In genomic region chr17:65183736-65184135, GRCh38 we compare ENCODE assay signal across 13 cellular contexts. TPM values are rescaled to one million over a fixed set of nuclear protein-coding genes. Genes with fewer than 3 reads are reported as not detected.
DNase-seq lines count a peak whose midpoint lies in the region; ATAC-seq and TF ChIP-seq lines count a peak whose summit lies in the region.
"Had no signal": no experiment of that assay in that cellular context is flagged by ENCODE, and none has a peak within 500 bp of the region (broad histone marks: within the 10 kb centered on the region; RNA-seq: fewer than 3 reads in every experiment).

No MANE protein-coding gene starts in this region.

- no peaks in the 10 kb centered on the region for H3K79me2 ChIP-seq in neural progenitor cell (ENCODE audit: low read depth)

- H4K20me1 ChIP-seq in neural progenitor cell (ENCODE audit: low read depth), result no peaks in the 10 kb centered on the region

- peaks cover 10% of the 10 kb centered on the region for H3F3A ChIP-seq in neural progenitor cell (ENCODE audit: low read depth)

- no peak for TF ChIP-seq CTCF in esophagus muscularis mucosa (IDR thresholded peaks at IDR 0.05)
- no peak for TF ChIP-seq CTCF in neural progenitor cell (IDR thresholded peaks at IDR 0.05)
- no peak for TF ChIP-seq CTCF in tibial artery (IDR thresholded peaks at IDR 0.05)

- H3K9me3 ChIP-seq in esophagus muscularis mucosa (no peaks in the 10 kb centered on the region), neural progenitor cell (ENCODE audit: low read depth) (no peaks in the 10 kb centered on the region), tibial artery (no peaks in the 10 kb centered on the region)
- H3K9me3 ChIP-seq: uterus had no signal

- H3K4me1 ChIP-seq in esophagus muscularis mucosa, result peaks cover 0 to 44% (median 36%) of the 10 kb centered on the region in 4 donors
- peaks cover 36% of the 10 kb centered on the region for H3K4me1 ChIP-seq in neural progenitor cell
- H3K4me1 ChIP-seq in tibial artery, result peaks cover 0 to 17% (median 0%) of the 10 kb centered on the region in 4 donors
- H3K4me1 ChIP-seq: uterus had no signal

- 27% methylated on average over 6 of the region's 6 CpGs for WGBS in esophagus muscularis mucosa

- no peak overlapping the region for H3K4me3 ChIP-seq in esophagus muscularis mucosa
- no peak overlapping the region for H3K4me3 ChIP-seq in neural progenitor cell
- no peak overlapping the region for H3K4me3 ChIP-seq in tibial artery
- H3K4me3 ChIP-seq: uterus had no signal

- H3K9ac ChIP-seq in neural progenitor cell, result no peak overlapping the region

- intact Hi-C loops in esophagus muscularis mucosa (cut with DNase I), result no loop called here
- intact Hi-C loops in tibial artery (cut with DNase I; ENCODE audit: low total_unique reads), result no loop called here

- peak overlapping the region; percentile 53 for H2AFZ ChIP-seq in neural progenitor cell (replicated peaks)

- peaks cover 3% of the 10 kb centered on the region for H3K9me3 Mint-ChIP-seq in neural progenitor cell
- H3K9me3 Mint-ChIP-seq: activated naive CD8-positive, alpha-beta T cell treated with anti-CD3 and anti-CD28 coated beads, Interleukin-2, amount 10 ng/mL, durations not matched to agents 7 days and 5 days; naive thymus-derived CD8-positive, alpha-beta T cell had no signal

- ATAC-seq in HG02981 (IDR thresholded peaks at IDR 0.05; ENCODE audit: unreplicated experiment), result no peak
- ATAC-seq: naive thymus-derived CD8-positive, alpha-beta T cell had no signal

- H3K4me2 ChIP-seq in neural progenitor cell, result peak overlapping the region; percentile 59

- H3K4me1 Mint-ChIP-seq in neural progenitor cell, result peaks cover 56% of the 10 kb centered on the region

- no peak for TF ChIP-seq POLR2A in esophagus muscularis mucosa (IDR thresholded peaks at IDR 0.05; ENCODE audit: low read depth)

- TF ChIP-seq EP300 in esophagus muscularis mucosa (IDR thresholded peaks at IDR 0.05), result no peak

- H3K4me3 Mint-ChIP-seq in neural progenitor cell, result peak overlapping the region; percentile 49
- H3K4me3 Mint-ChIP-seq: activated naive CD8-positive, alpha-beta T cell treated with anti-CD3 and anti-CD28 coated beads, Interleukin-2, amount 10 ng/mL, durations not matched to agents 7 days and 5 days; naive thymus-derived CD8-positive, alpha-beta T cell had no signal

- peak overlapping the region; percentile 96 for H3K27ac Mint-ChIP-seq in neural progenitor cell
- H3K27ac Mint-ChIP-seq: activated naive CD8-positive, alpha-beta T cell treated with anti-CD3 and anti-CD28 coated beads, Interleukin-2, amount 10 ng/mL, durations not matched to agents 7 days and 5 days had no signal

- peaks cover 11% of the 10 kb centered on the region for H3K27me3 Mint-ChIP-seq in neural progenitor cell (ENCODE audit: insufficient read depth, low read depth)

- H3K27ac ChIP-seq in esophagus muscularis mucosa (replicated peaks in 1 of 4) (peak overlapping the region; percentile 10 to 72 (median 62)), neural progenitor cell (no peak overlapping the region), tibial artery (no peak overlapping the region)
- H3K27ac ChIP-seq: uterus had no signal

- H3K36me3 Mint-ChIP-seq in neural progenitor cell, result no peaks in the 10 kb centered on the region
- H3K36me3 Mint-ChIP-seq: activated naive CD8-positive, alpha-beta T cell treated with anti-CD3 and anti-CD28 coated beads, Interleukin-2, amount 10 ng/mL, durations not matched to agents 7 days and 5 days; naive thymus-derived CD8-positive, alpha-beta T cell had no signal

- H3K36me3 ChIP-seq in esophagus muscularis mucosa, result no peaks in the 10 kb centered on the region
- no peaks in the 10 kb centered on the region for H3K36me3 ChIP-seq in neural progenitor cell
- H3K36me3 ChIP-seq in tibial artery, result no peaks in the 10 kb centered on the region
- H3K36me3 ChIP-seq: uterus had no signal

- DNase-seq in EH (ENCODE audit: low read depth) (peak; percentile 95), NCI-H460 (ENCODE audit: extremely low read depth, low read depth) (peak; percentile 67), esophagus muscularis mucosa (ENCODE audit: extremely low spot score) (no peak), neural progenitor cell (ENCODE audit: low spot score) (peak; percentile 76), globus pallidus (ENCODE audit: low spot score) (no peak), tibial artery (no peak), putamen (ENCODE audit: low spot score) (no peak)
- DNase-seq: activated CD4-positive, CD25-positive, alpha-beta regulatory T cell treated with anti-CD3 and anti-CD28 coated beads, Interleukin-2, amount 50 U/mL, for 72 hours; activated naive CD8-positive, alpha-beta T cell treated with anti-CD3 and anti-CD28 coated beads, Interleukin-2, amount 10 ng/mL, durations not matched to agents 7 days and 5 days; naive thymus-derived CD8-positive, alpha-beta T cell; NCI-H1105 treated with DMSO at 0.1 percent for 48 hours; uterus had no signal

- H3K27me3 ChIP-seq in esophagus muscularis mucosa (no peaks in the 10 kb centered on the region), neural progenitor cell (no peaks in the 10 kb centered on the region), tibial artery (no peaks in the 10 kb centered on the region)
- H3K27me3 ChIP-seq: uterus had no signal

RNA-seq across cellular contexts. Expression of gene RGS9, which starts 46.6 kb away (rescaled TPM):
- total RNA-seq in NCI-H460 (2014; rRNA removed; shearing (Covaris generic)), result 5.0 and 5.8 TPM in 2 replicates
- polyA plus RNA-seq in NCI-H460 (2014; cell fraction: nucleus; rRNA removed), result 1.6 and 3.7 TPM in 2 replicates
- 10 to 100 TPM; 22.4 to 58.6 (median 32.2) TPM for total RNA-seq in esophagus muscularis mucosa
- 3.6 and 7.9 TPM in 2 replicates for total RNA-seq in neural progenitor cell (ENCODE audit: low replicate concordance)

Comparison
In these comparisons a context has a peak if more than half of its experiments do, and no peak if none do; other contexts are left out.
1. DNase-seq: peak in EH (single experiment), NCI-H460 (single experiment) and neural progenitor cell (single experiment); none in esophagus muscularis mucosa (single experiment), globus pallidus (single experiment), tibial artery (0 of 2) and putamen (single experiment).
2. H3K27ac ChIP-seq: peak in esophagus muscularis mucosa (4 of 4); none in neural progenitor cell (single experiment) and tibial artery (0 of 2).